ENCODE assay signal across 26 cellular contexts in the genomic region with DNA sequence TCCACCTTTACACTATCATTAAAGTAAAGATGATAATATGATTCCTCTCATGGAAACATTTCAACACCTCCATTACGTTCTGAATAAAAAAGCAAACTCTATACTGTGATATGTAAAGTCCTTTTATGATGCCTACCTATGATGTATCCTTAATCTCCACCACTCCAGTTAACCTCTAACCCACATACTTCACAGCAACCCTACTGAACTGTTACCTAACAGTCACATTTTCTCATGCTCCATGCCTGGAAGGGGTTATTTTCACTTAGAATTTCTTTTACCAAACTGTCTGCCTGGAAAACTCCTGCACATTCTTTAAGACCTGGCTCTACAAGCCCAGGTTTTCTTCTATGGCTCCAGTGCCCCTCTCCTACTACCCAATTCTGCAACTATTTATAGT.
DNase-seq lines count a peak whose midpoint lies in the region; ATAC-seq, FAIRE-seq and TF ChIP-seq lines count a peak whose summit lies in the region.
"Had no signal": no experiment of that assay in that cellular context is flagged by ENCODE, and none has a peak within 500 bp of the region (broad histone marks: within the 10 kb centered on the region; RNA-seq: fewer than 3 reads in every experiment).

No MANE protein-coding gene starts in this region.

- DNase-seq in HepG2 (ENCODE audit: low spot score) (no peak), NCI-H748 treated with DMSO at 0.1 percent for 48 hours (lab: John Stamatoyannopoulos, UW) (peak; percentile 42), AML-193 (lab: John Stamatoyannopoulos, UW) (no peak), stomach (no peak), UCSD-AML1 (lab: John Stamatoyannopoulos, UW; ENCODE audit: unreplicated experiment) (no peak)
- DNase-seq: activated gamma-delta T cell treated with Interleukin-2 at 50 U/mL for 16 hours; activated T-cell treated with anti-CD3 and anti-CD28 coated beads, Interleukin-2, amount 50 U/mL, for 48 hours; CD8-positive, alpha-beta memory T cell; cerebellar nuclear complex; esophagus squamous epithelium; foreskin keratinocyte; Kasumi-1; kidney glomerular epithelial cell; NCI-H1436 treated with DMSO at 0.1 percent for 48 hours; NCI-H446; pancreas; retina; small intestine; stimulated activated naive CD8-positive, alpha-beta T cell treated with anti-CD3 and anti-CD28 coated beads, Interleukin-15, Interleukin-2, amounts not matched to agents 100 U/mL and 50 U/mL, for 24 hours; T-cell; testis had no signal

- no peak for TF ChIP-seq RAD21 in liver (IDR thresholded peaks at IDR 0.05)
- no peak for TF ChIP-seq RAD21 in HepG2 (CRISPR knock-in tag; IDR thresholded peaks at IDR 0.05)

- H3K79me2 ChIP-seq in HepG2 (ENCODE audit: insufficient read depth, low read length), result peaks cover 9% of the 10 kb centered on the region

- H3K4me3 ChIP-seq in liver (ENCODE audit: low read depth in 1 of 3, low read length in 3 of 3) (no peak overlapping the region), HepG2 (replicated peaks in 1 of 3; ENCODE audit: insufficient read depth in 1 of 3, low read depth in 2 of 3, low read length in 3 of 3) (no peak overlapping the region), iPS-18a (ENCODE audit: low read length) (peak overlapping the region; percentile 20), stomach (no peak overlapping the region)
- H3K4me3 ChIP-seq: esophagus squamous epithelium, pancreas, testis had no signal

- WGBS in liver, result 89% methylated on average over 1 of the region's 1 CpG
- 100% methylated on average over 1 of the region's 1 CpG for WGBS in HepG2 (ENCODE audit: low lambda C conversion rate)
- WGBS in stomach, 5 donors, result 40 to 65% (median 55%) methylated on average over 1 of the region's 1 CpG

- H3K27me3 ChIP-seq in liver (ENCODE audit: control insufficient read depth in 4 of 4, insufficient read depth in 4 of 4, low read length in 3 of 4) (no peaks in the 10 kb centered on the region), HepG2 (ENCODE audit: control insufficient read depth in 1 of 2, insufficient read depth in 2 of 2, low read length in 2 of 2) (no peaks in the 10 kb centered on the region), iPS-18a (ENCODE audit: control insufficient read depth, insufficient read depth, low read length) (peaks cover 50% of the 10 kb centered on the region), stomach (no peaks in the 10 kb centered on the region)
- H3K27me3 ChIP-seq: esophagus squamous epithelium, foreskin keratinocyte, pancreas, testis had no signal

- H2AFZ ChIP-seq in HepG2 (ENCODE audit: low read length), result no peak overlapping the region

- no TSS peak for BruUV-seq in HepG2 (replicated peaks; lab: Mats Ljungman, UMichigan)

- no peak for TF ChIP-seq POLR2A in HepG2 (IDR thresholded peaks at IDR 0.05; ENCODE audit: insufficient read depth in 1 of 2, low read depth in 2 of 2, low read length in 2 of 2)
- TF ChIP-seq POLR2A in stomach (IDR thresholded peaks at IDR 0.05), result no peak

- H3K9ac ChIP-seq in liver (ENCODE audit: low read depth in 1 of 2, low read length in 2 of 2) (no peak overlapping the region), HepG2 (ENCODE audit: insufficient read depth, low read depth, low read length) (no peak overlapping the region), iPS-18a (ENCODE audit: low read length) (no peak overlapping the region)

- TF ChIP-seq EP300 in HepG2 (IDR thresholded peaks at IDR 0.05; ENCODE audit: low read depth in 2 of 2, low read length in 2 of 2) (no peak), HepG2 (CRISPR knock-in tag; IDR thresholded peaks at IDR 0.05; ENCODE audit: borderline replicate concordance) (no peak), stomach (IDR thresholded peaks at IDR 0.05) (no peak)

- peaks cover 0 to 13% (median 4%) of the 10 kb centered on the region in 4 donors for H3K4me1 ChIP-seq in liver (ENCODE audit: control insufficient read depth in 4 of 4, insufficient read depth in 4 of 4, low read length in 3 of 4)
- H3K4me1 ChIP-seq in HepG2 (ENCODE audit: insufficient read depth, low read length), result no peaks in the 10 kb centered on the region; the same call in 1 of the 2 replicates
- peaks cover 25% of the 10 kb centered on the region for H3K4me1 ChIP-seq in iPS-18a (ENCODE audit: control insufficient read depth, low read depth, low read length)
- peaks cover 0 to 17% (median 10%) of the 10 kb centered on the region in 4 donors for H3K4me1 ChIP-seq in stomach
- H3K4me1 ChIP-seq: pancreas, testis had no signal

- no peak for ATAC-seq in HepG2
- ATAC-seq: foreskin keratinocyte; pancreas; stimulated activated naive CD8-positive, alpha-beta T cell treated with anti-CD3 and anti-CD28 coated beads, Interleukin-15, Interleukin-2, amounts not matched to agents 100 U/mL and 50 U/mL, for 24 hours; T-cell had no signal

- H3K27ac ChIP-seq in liver (ENCODE audit: low read depth in 1 of 2, low read length in 2 of 2) (no peak overlapping the region), HepG2 (ENCODE audit: extremely low read length, insufficient read depth, low read length) (no peak overlapping the region), iPS-18a (ENCODE audit: low read length) (no peak overlapping the region), stomach (no peak overlapping the region)
- H3K27ac ChIP-seq: esophagus squamous epithelium, foreskin keratinocyte, pancreas, testis had no signal

- H3K36me3 ChIP-seq in liver (ENCODE audit: control insufficient read depth in 4 of 4, insufficient read depth in 3 of 4, low read depth in 1 of 4, low read length in 3 of 4) (peaks cover 0 to 10% (median 6%) of the 10 kb centered on the region in 4 donors), HepG2 (replicated peaks in 1 of 2; ENCODE audit: control insufficient read depth in 1 of 2, insufficient read depth in 2 of 2, low read length in 2 of 2) (peaks cover 8 to 32% of the 10 kb centered on the region in 2 experiments; a peak in 4 of 5 replicates), iPS-18a (ENCODE audit: control insufficient read depth, low read depth, low read length) (no peaks in the 10 kb centered on the region), stomach (peaks cover 0 to 20% (median 13%) of the 10 kb centered on the region in 4 donors)
- H3K36me3 ChIP-seq: pancreas had no signal

- H3K4me2 ChIP-seq in HepG2 (ENCODE audit: low read depth, low read length), result no peak overlapping the region

- no peak for FAIRE-seq in HepG2 (lab: Jason Lieb, UNC)
- FAIRE-seq: endometrium, H54, pancreas, RCC 7860, small intestine had no signal

- TF ChIP-seq CTCF in liver (IDR thresholded peaks at IDR 0.05; ENCODE audit: low read depth, low read length, missing input control), result no peak
- TF ChIP-seq CTCF in HepG2 (CRISPR knock-in tag; IDR thresholded peaks at IDR 0.05), result no peak
- TF ChIP-seq CTCF in stomach (IDR thresholded peaks at IDR 0.05), result no peak

- intact Hi-C loops in HepG2 (cut with micrococcal nuclease; ENCODE audit: unreplicated experiment) (no loop called here), stomach (cut with DNase I; ENCODE audit: low total_unique reads) (no loop called here)

- in situ Hi-C loops in HepG2 (cut with HindIII; ENCODE audit: extremely low pct_ligation_motif_present, low pct_unique_long_range_greater_than_20kb), result no loop called here

- peaks cover 6% of the 10 kb centered on the region; the same call in 1 of the 2 replicates for H4K20me1 ChIP-seq in HepG2 (ENCODE audit: insufficient read depth, low read length)

- H3K9me3 ChIP-seq in liver (ENCODE audit: control insufficient read depth in 4 of 4, low read length in 3 of 4) (peaks cover 0 to 1% (median 0%) of the 10 kb centered on the region in 4 donors), HepG2 (ENCODE audit: low read length) (peaks cover 13% of the 10 kb centered on the region; the same call in 1 of the 2 replicates), iPS-18a (ENCODE audit: control insufficient read depth, low read depth, low read length) (no peaks in the 10 kb centered on the region), stomach (peaks cover 0 to 22% (median 17%) of the 10 kb centered on the region in 4 donors)
- H3K9me3 ChIP-seq: pancreas, testis had no signal

- POLR2A ChIA-PET in HepG2 (lab: Yijun Ruan, JAX), result no interaction called here

- CTCF ChIA-PET in HepG2 (lab: Yijun Ruan, JAX; ENCODE audit: low intra/inter-chr PET ratio, low total read pairs), result no interaction called here

TF ChIP-seq in liver, 16 proteins besides CTCF, POLR2A, EP300 and RAD21:
- TF ChIP-seq FOXA1 (IDR thresholded peaks at IDR 0.05), result no peak
- TF ChIP-seq RXRA (IDR thresholded peaks at IDR 0.05), result peak; percentile 29 to 37

TF ChIP-seq in HepG2, 621 proteins besides CTCF, POLR2A, EP300 and RAD21 (continues in another document):
- TF ChIP-seq SIX1 (CRISPR knock-in tag; IDR thresholded peaks at IDR 0.05; ENCODE audit: borderline replicate concordance), result no peak
- TF ChIP-seq, protein P1, sequence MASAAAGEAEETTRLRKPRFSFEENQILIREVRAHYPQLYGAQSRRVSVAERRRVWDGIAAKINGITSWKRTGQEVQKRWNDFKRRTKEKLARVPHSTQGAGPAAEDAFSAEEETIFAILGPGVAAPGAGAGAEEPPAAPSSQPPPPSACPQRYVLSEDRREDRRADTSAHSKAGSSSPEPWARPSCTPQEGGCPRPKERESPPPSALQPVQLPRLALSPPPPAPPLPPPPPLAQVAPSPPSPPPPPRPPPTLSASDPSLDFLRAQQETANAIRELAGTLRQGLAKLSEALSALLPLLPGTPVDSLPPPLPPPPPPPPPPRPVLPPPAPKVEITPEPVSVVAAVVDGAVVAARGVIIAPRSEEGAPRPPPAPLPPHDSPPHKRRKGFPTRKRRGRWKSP (CRISPR knock-in tag; IDR thresholded peaks at IDR 0.05), result no peak
- TF ChIP-seq ZZZ3 (CRISPR knock-in tag; IDR thresholded peaks at IDR 0.05; ENCODE audit: borderline replicate concordance), result no peak
- TF ChIP-seq, protein P2, sequence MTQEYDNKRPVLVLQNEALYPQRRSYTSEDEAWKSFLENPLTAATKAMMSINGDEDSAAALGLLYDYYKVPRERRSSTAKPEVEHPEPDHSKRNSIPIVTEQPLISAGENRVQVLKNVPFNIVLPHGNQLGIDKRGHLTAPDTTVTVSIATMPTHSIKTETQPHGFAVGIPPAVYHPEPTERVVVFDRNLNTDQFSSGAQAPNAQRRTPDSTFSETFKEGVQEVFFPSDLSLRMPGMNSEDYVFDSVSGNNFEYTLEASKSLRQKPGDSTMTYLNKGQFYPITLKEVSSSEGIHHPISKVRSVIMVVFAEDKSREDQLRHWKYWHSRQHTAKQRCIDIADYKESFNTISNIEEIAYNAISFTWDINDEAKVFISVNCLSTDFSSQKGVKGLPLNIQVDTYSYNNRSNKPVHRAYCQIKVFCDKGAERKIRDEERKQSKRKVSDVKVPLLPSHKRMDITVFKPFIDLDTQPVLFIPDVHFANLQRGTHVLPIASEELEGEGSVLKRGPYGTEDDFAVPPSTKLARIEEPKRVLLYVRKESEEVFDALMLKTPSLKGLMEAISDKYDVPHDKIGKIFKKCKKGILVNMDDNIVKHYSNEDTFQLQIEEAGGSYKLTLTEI (CRISPR knock-in tag; conservative IDR thresholded peaks at IDR 0.05), result no peak
- TF ChIP-seq TOE1 (CRISPR knock-in tag; IDR thresholded peaks at IDR 0.05), result no peak
- no peak for TF ChIP-seq HIVEP1 (CRISPR knock-in tag; IDR thresholded peaks at IDR 0.05)
- no peak for TF ChIP-seq ZNF747 (CRISPR knock-in tag; IDR thresholded peaks at IDR 0.05; ENCODE audit: borderline replicate concordance)
- TF ChIP-seq SIN3B (IDR thresholded peaks at IDR 0.05; ENCODE audit: low read length), result no peak
- no peak for TF ChIP-seq KAT7 (CRISPR knock-in tag; IDR thresholded peaks at IDR 0.05; ENCODE audit: borderline replicate concordance)
